ENCODE assay signal across 16 cellular contexts in genomic region chr22:33706100-33706499, GRCh38.
"Had no signal": no experiment of that assay in that cellular context is flagged by ENCODE, and none has a peak within 500 bp of the region (broad histone marks: within the 10 kb centered on the region; RNA-seq: fewer than 3 reads in every experiment).

No MANE protein-coding gene starts in this region.

- DNase-seq: activated CD4-positive, alpha-beta T cell treated with anti-CD3 and anti-CD28 coated beads, Interleukin-2, amount 50 U/mL, for 4 hours; activated CD4-positive, CD25-positive, alpha-beta regulatory T cell treated with anti-CD3 and anti-CD28 coated beads, Interleukin-2, amount 50 U/mL, for 72 hours; activated effector memory CD4-positive, alpha-beta T cell treated with Interleukin-2 at 50 U/mL for 16 hours; activated T-cell treated with anti-CD3 and anti-CD28 coated beads, Interleukin-2, amount 50 U/mL, for 1 hour; esophagus squamous epithelium; gastrocnemius medialis; immature natural killer cell; mammary epithelial cell; natural killer cell; psoas muscle; sigmoid colon; stimulated activated CD4-positive, alpha-beta T cell treated with anti-CD3 and anti-CD28 coated beads, Interleukin-2, amount 100 ng/mL, for 24 hours; stimulated activated naive CD4-positive, alpha-beta T cell treated with Interleukin-2 at 50 U/mL for 16 hours; upper lobe of left lung had no signal

- H3K4me1 Mint-ChIP-seq: immature natural killer cell, natural killer cell had no signal

- H3K36me3 Mint-ChIP-seq: natural killer cell had no signal

- H3K27ac Mint-ChIP-seq: activated naive CD4-positive, alpha-beta T cell treated with anti-CD3 and anti-CD28 coated beads, Interleukin-2, amount 50 U/mL, for 72 hours; immature natural killer cell; natural killer cell; T-helper 2 cell treated with Interferon-gamma antibody and Interleukin-4, amounts not matched to agents 5 μg/mL and 100 μg/mL, for 36 hours had no signal

- H3K4me3 Mint-ChIP-seq: immature natural killer cell; natural killer cell; T-helper 2 cell treated with Interferon-gamma antibody and Interleukin-4, amounts not matched to agents 5 μg/mL and 100 μg/mL, for 36 hours had no signal
